In the genomic region with DNA sequence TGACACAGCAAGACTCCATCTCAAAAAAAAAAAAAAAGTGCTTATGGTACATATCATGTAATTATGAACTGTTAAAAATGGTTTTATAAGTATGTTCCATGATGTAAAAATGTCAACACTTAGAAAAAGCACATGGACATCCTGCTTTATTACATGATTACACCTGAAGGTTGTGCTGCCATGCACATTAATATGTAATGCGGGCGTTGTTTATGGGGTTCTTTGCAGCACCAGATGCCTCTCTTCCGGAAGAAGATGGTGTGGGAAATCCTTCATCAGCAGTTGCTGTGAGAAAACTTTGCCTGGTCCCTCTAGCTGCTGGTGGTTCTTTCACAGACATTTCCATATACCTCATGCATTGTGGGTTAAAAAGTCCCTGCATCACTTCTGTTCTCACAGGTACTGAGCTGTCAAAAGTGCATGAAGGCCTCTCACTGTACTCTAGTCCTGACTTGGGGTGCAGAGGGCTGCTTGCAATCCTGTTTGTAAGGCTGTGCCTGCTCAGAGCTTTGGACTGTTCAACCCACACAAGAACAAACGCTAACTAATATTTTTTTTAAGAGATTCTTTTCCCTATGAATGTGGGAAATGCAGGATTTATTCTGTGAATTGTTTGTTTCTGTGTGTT, we compare ENCODE assay signal across 9 cellular contexts. TPM values are rescaled to one million over a fixed set of nuclear protein-coding genes. Genes with fewer than 3 reads are reported as not detected.
DNase-seq lines count a peak whose midpoint lies in the region; ATAC-seq and TF ChIP-seq lines count a peak whose summit lies in the region.
"Had no signal": no experiment of that assay in that cellular context is flagged by ENCODE, and none has a peak within 500 bp of the region (broad histone marks: within the 10 kb centered on the region; RNA-seq: fewer than 3 reads in every experiment).

No MANE protein-coding gene starts in this region.

- H3K27me3 ChIP-seq in SK-N-SH (ENCODE audit: insufficient read depth) = no peaks in the 10 kb centered on the region
- H3K27me3 ChIP-seq in hepatocyte = no peaks in the 10 kb centered on the region
- H3K27me3 ChIP-seq in spleen (replicated peaks in 1 of 7) = no peaks in the 10 kb centered on the region

- H3F3A ChIP-seq in SK-N-SH (replicated peaks; ENCODE audit: insufficient read depth) = peaks cover 40% of the 10 kb centered on the region

- H3K9ac ChIP-seq in SK-N-SH = no peak overlapping the region

- H3K27ac Mint-ChIP-seq in activated CD8-positive, alpha-beta T cell treated with anti-CD3 and anti-CD28 coated beads for 36 hours = peak overlapping the region; percentile 20
- H3K27ac Mint-ChIP-seq in activated CD8-positive, alpha-beta T cell treated with anti-CD3 and anti-CD28 coated beads, Interleukin-2, amount 10 ng/mL, durations not matched to agents 7 days and 5 days = no peak overlapping the region
- H3K27ac Mint-ChIP-seq in T-helper 2 cell treated with Interferon-gamma antibody and Interleukin-4, amounts not matched to agents 5 μg/mL and 100 μg/mL, for 36 hours = no peak overlapping the region

- H3K4me3 Mint-ChIP-seq in activated CD8-positive, alpha-beta T cell treated with anti-CD3 and anti-CD28 coated beads for 36 hours = no peak overlapping the region
- no peak overlapping the region for H3K4me3 Mint-ChIP-seq in activated CD8-positive, alpha-beta T cell treated with anti-CD3 and anti-CD28 coated beads, Interleukin-2, amount 10 ng/mL, durations not matched to agents 7 days and 5 days
- no peak overlapping the region for H3K4me3 Mint-ChIP-seq in T-helper 2 cell treated with Interferon-gamma antibody and Interleukin-4, amounts not matched to agents 5 μg/mL and 100 μg/mL, for 36 hours

- peaks cover 0 to 11% of the 10 kb centered on the region in 2 experiments; a peak in 2 of 4 replicates for H3K4me1 ChIP-seq in SK-N-SH (ENCODE audit: control insufficient read depth in 1 of 2, insufficient read depth in 2 of 2, low read depth in 1 of 2, low read length in 1 of 2)
- H3K4me1 ChIP-seq in hepatocyte (ENCODE audit: insufficient read depth) = peaks cover 20% of the 10 kb centered on the region
- H3K4me1 ChIP-seq in spleen = peaks cover 0 to 19% (median 9%) of the 10 kb centered on the region in 6 donors

- no peak for TF ChIP-seq EP300 in SK-N-SH (IDR thresholded peaks at IDR 0.05; ENCODE audit: borderline replicate concordance in 1 of 2, low read depth in 1 of 2, low read length in 1 of 2)

- H3K27me3 Mint-ChIP-seq in activated CD8-positive, alpha-beta T cell treated with anti-CD3 and anti-CD28 coated beads for 36 hours = no peaks in the 10 kb centered on the region
- no peaks in the 10 kb centered on the region for H3K27me3 Mint-ChIP-seq in activated CD8-positive, alpha-beta T cell treated with anti-CD3 and anti-CD28 coated beads, Interleukin-2, amount 10 ng/mL, durations not matched to agents 7 days and 5 days (ENCODE audit: low read depth)
- H3K27me3 Mint-ChIP-seq in T-helper 2 cell treated with Interferon-gamma antibody and Interleukin-4, amounts not matched to agents 5 μg/mL and 100 μg/mL, for 36 hours (ENCODE audit: low read depth) = no peaks in the 10 kb centered on the region

- no peak for TF ChIP-seq POLR2A in spleen (IDR thresholded peaks at IDR 0.05)

- no peak for DNase-seq in activated CD8-positive, alpha-beta T cell treated with anti-CD3 and anti-CD28 coated beads for 36 hours
- no peak for DNase-seq in activated CD8-positive, alpha-beta T cell treated with anti-CD3 and anti-CD28 coated beads, Interleukin-2, amount 10 ng/mL, durations not matched to agents 7 days and 5 days
- DNase-seq in SK-N-SH (no peak), hepatocyte (ENCODE audit: low spot score) (no peak), spleen (no peak), GM19238 (ENCODE audit: insufficient read length, low spot score) (no peak)
- DNase-seq in T-helper 2 cell treated with Interferon-gamma antibody and Interleukin-4, amounts not matched to agents 5 μg/mL and 100 μg/mL, for 36 hours (ENCODE audit: low spot score) = no peak
- DNase-seq: RPMI8226 had no signal

- intact Hi-C loops in activated CD8-positive, alpha-beta T cell treated with anti-CD3 and anti-CD28 coated beads for 36 hours (cut with micrococcal nuclease) = no loop called here
- intact Hi-C loops in spleen (cut with DNase I; ENCODE audit: low total_unique reads) = no loop called here

- H3K4me3 ChIP-seq in SK-N-SH (ENCODE audit: low read depth in 2 of 2, low read length in 1 of 2) = no peak overlapping the region
- no peak overlapping the region for H3K4me3 ChIP-seq in hepatocyte
- no peak overlapping the region for H3K4me3 ChIP-seq in spleen

- POLR2A ChIA-PET in activated CD8-positive, alpha-beta T cell treated with anti-CD3 and anti-CD28 coated beads for 36 hours (lab: Charles Lee) = no interaction called here
- POLR2A ChIA-PET in activated CD8-positive, alpha-beta T cell treated with anti-CD3 and anti-CD28 coated beads, Interleukin-2, amount 10 ng/mL, durations not matched to agents 7 days and 5 days (lab: Charles Lee) = no interaction called here
- POLR2A ChIA-PET in SK-N-SH (lab: Yijun Ruan, JAX) = no interaction called here

- H3K9me3 ChIP-seq in SK-N-SH (no peaks in the 10 kb centered on the region), hepatocyte (ENCODE audit: low read depth) (no peaks in the 10 kb centered on the region), spleen (no peaks in the 10 kb centered on the region)

- H4K20me1 ChIP-seq in SK-N-SH (ENCODE audit: insufficient read depth) = no peaks in the 10 kb centered on the region
- no peaks in the 10 kb centered on the region for H4K20me1 ChIP-seq in hepatocyte (ENCODE audit: insufficient read depth, poor library complexity, severe bottlenecking)

- H3K27ac ChIP-seq in SK-N-SH (ENCODE audit: low read depth in 2 of 2, low read length in 1 of 2) (peak overlapping the region; percentile 4 to 47; a peak in 1 of 4 replicates), hepatocyte (peak overlapping the region; percentile 82), spleen (peak overlapping the region in 5 of 8 donors; percentile 36 to 59 (median 46))

- no peak for TF ChIP-seq CTCF in activated CD8-positive, alpha-beta T cell treated with anti-CD3 and anti-CD28 coated beads for 36 hours (IDR thresholded peaks at IDR 0.05)
- TF ChIP-seq CTCF in SK-N-SH (IDR thresholded peaks at IDR 0.05) (no peak), hepatocyte (IDR thresholded peaks at IDR 0.05; ENCODE audit: poor library complexity) (no peak), spleen (IDR thresholded peaks at IDR 0.05 in 8 of 11, conservative IDR thresholded peaks at IDR 0.05 in 3 of 11) (no peak)

- peaks cover 14% of the 10 kb centered on the region for H3K4me1 Mint-ChIP-seq in activated CD8-positive, alpha-beta T cell treated with anti-CD3 and anti-CD28 coated beads for 36 hours (ENCODE audit: low read depth)
- peaks cover 14% of the 10 kb centered on the region for H3K4me1 Mint-ChIP-seq in activated CD8-positive, alpha-beta T cell treated with anti-CD3 and anti-CD28 coated beads, Interleukin-2, amount 10 ng/mL, durations not matched to agents 7 days and 5 days (ENCODE audit: low read depth)
- H3K4me1 Mint-ChIP-seq in T-helper 2 cell treated with Interferon-gamma antibody and Interleukin-4, amounts not matched to agents 5 μg/mL and 100 μg/mL, for 36 hours (ENCODE audit: low read depth) = peaks cover 12% of the 10 kb centered on the region

- H2AFZ ChIP-seq in SK-N-SH (ENCODE audit: low read depth) = no peak overlapping the region
- H2AFZ ChIP-seq in hepatocyte = no peak overlapping the region

- WGBS in SK-N-SH (ENCODE audit: low lambda C conversion rate) = 93% methylated on average over 4 of the region's 4 CpGs
- 78% methylated on average over 4 of the region's 4 CpGs for WGBS in hepatocyte (ENCODE audit: low lambda C conversion rate, missing lambda C conversion rate)
- WGBS in spleen, 5 donors = 79 to 94% (median 81%) methylated on average over 4 of the region's 4 CpGs

- CTCF ChIA-PET in activated CD8-positive, alpha-beta T cell treated with anti-CD3 and anti-CD28 coated beads for 36 hours (lab: Charles Lee) = no interaction called here
- CTCF ChIA-PET in activated CD8-positive, alpha-beta T cell treated with anti-CD3 and anti-CD28 coated beads, Interleukin-2, amount 10 ng/mL, durations not matched to agents 7 days and 5 days (lab: Charles Lee) = no interaction called here
- CTCF ChIA-PET in SK-N-SH (lab: Yijun Ruan, JAX) = interaction anchor here (1.1 to 1.5 kb wide), 2 partner anchors 31 to 139 kb away, joined by 3 to 5 read pairs; no protein-coding TSS in a partner anchor

- ATAC-seq in activated CD8-positive, alpha-beta T cell treated with anti-CD3 and anti-CD28 coated beads for 36 hours = no peak
- no peak for ATAC-seq in activated CD8-positive, alpha-beta T cell treated with anti-CD3 and anti-CD28 coated beads, Interleukin-2, amount 10 ng/mL, durations not matched to agents 7 days and 5 days
- ATAC-seq in GM19397 (IDR thresholded peaks at IDR 0.05; ENCODE audit: unreplicated experiment) = no peak

- H3K4me2 ChIP-seq in SK-N-SH (no peak overlapping the region), hepatocyte (peak overlapping the region; percentile 19)

- H3K36me3 ChIP-seq in SK-N-SH (replicated peaks in 1 of 2; ENCODE audit: control insufficient read depth in 1 of 2, insufficient read depth in 2 of 2, low read length in 1 of 2) (peaks cover 19 to 25% of the 10 kb centered on the region in 2 experiments), hepatocyte (replicated peaks; ENCODE audit: insufficient read depth, low read depth) (no peaks in the 10 kb centered on the region), spleen (peaks cover 4 to 80% (median 54%) of the 10 kb centered on the region in 6 donors)

- TF ChIP-seq RAD21 in SK-N-SH (IDR thresholded peaks at IDR 0.05; ENCODE audit: low read length) = no peak

- H3K79me2 ChIP-seq in SK-N-SH (ENCODE audit: insufficient read depth) = no peaks in the 10 kb centered on the region
- no peaks in the 10 kb centered on the region for H3K79me2 ChIP-seq in hepatocyte

- H3K9me2 ChIP-seq in SK-N-SH = no peaks in the 10 kb centered on the region
- H3K9me2 ChIP-seq in hepatocyte (replicated peaks; ENCODE audit: insufficient read depth) = no peaks in the 10 kb centered on the region

- peaks cover 24% of the 10 kb centered on the region for H3K36me3 Mint-ChIP-seq in activated CD8-positive, alpha-beta T cell treated with anti-CD3 and anti-CD28 coated beads for 36 hours (ENCODE audit: low read depth)
- peaks cover 28% of the 10 kb centered on the region for H3K36me3 Mint-ChIP-seq in activated CD8-positive, alpha-beta T cell treated with anti-CD3 and anti-CD28 coated beads, Interleukin-2, amount 10 ng/mL, durations not matched to agents 7 days and 5 days (ENCODE audit: low read depth)
- peaks cover 25% of the 10 kb centered on the region for H3K36me3 Mint-ChIP-seq in T-helper 2 cell treated with Interferon-gamma antibody and Interleukin-4, amounts not matched to agents 5 μg/mL and 100 μg/mL, for 36 hours (ENCODE audit: low read depth)

- no peaks in the 10 kb centered on the region for H3K9me3 Mint-ChIP-seq in activated CD8-positive, alpha-beta T cell treated with anti-CD3 and anti-CD28 coated beads for 36 hours
- H3K9me3 Mint-ChIP-seq in activated CD8-positive, alpha-beta T cell treated with anti-CD3 and anti-CD28 coated beads, Interleukin-2, amount 10 ng/mL, durations not matched to agents 7 days and 5 days (ENCODE audit: insufficient read depth) = no peaks in the 10 kb centered on the region
- no peaks in the 10 kb centered on the region for H3K9me3 Mint-ChIP-seq in T-helper 2 cell treated with Interferon-gamma antibody and Interleukin-4, amounts not matched to agents 5 μg/mL and 100 μg/mL, for 36 hours

RNA-seq across cellular contexts. Expression of gene SENP2, which starts 43.6 kb away (rescaled TPM):
- total RNA-seq in activated CD8-positive, alpha-beta T cell treated with anti-CD3 and anti-CD28 coated beads for 36 hours = 10 to 100 TPM; 22.5 to 28.4 TPM
- 10 to 100 TPM; 27.5 to 28.9 TPM for total RNA-seq in activated CD8-positive, alpha-beta T cell treated with anti-CD3 and anti-CD28 coated beads, Interleukin-2, amount 10 ng/mL, durations not matched to agents 7 days and 5 days
- polyA plus RNA-seq in SK-N-SH (2012; rRNA removed) (7.1 and 8.5 TPM in 2 replicates), hepatocyte (18.0 and 29.3 TPM in 2 replicates), spleen (1 to 10 TPM; 4.8 to 8.7 (median 5.2) TPM)
- 9.8 and 16.1 TPM in 2 replicates for polyA plus RNA-seq in SK-N-SH (2012; cell fraction: cytosol; rRNA removed)
- 3.3 and 6.5 TPM in 2 replicates for polyA plus RNA-seq in SK-N-SH (2012; cell fraction: nucleus; rRNA removed)
- total RNA-seq in hepatocyte (34.8 and 35.2 TPM in 2 replicates), spleen (10 to 100 TPM; 19.2 to 40.0 (median 34.7) TPM)

Comparison
In these comparisons a context has a peak if more than half of its experiments do, and no peak if none do; other contexts are left out.
1. H3K27ac ChIP-seq: peak in every context shown above with its lines; median percentile 82 in hepatocyte; 46 in spleen; 26 in SK-N-SH.